ENCODE assay signal across 8 cellular contexts in genomic region chr9:121735065-121735791, GRCh38.
A peak's percentile ranks its signal among the peaks of the same experiment; 100 is the strongest.
DNase-seq lines count a peak whose midpoint lies in the region; ATAC-seq, FAIRE-seq and TF ChIP-seq lines count a peak whose summit lies in the region.

No MANE protein-coding gene starts in this region.

- no peak overlapping the region for H2AFZ ChIP-seq in keratinocyte (ENCODE audit: control insufficient read depth, low read length)

- peaks cover 18% of the 10 kb centered on the region for H4K20me1 ChIP-seq in keratinocyte (ENCODE audit: control insufficient read depth, extremely low read depth, insufficient read depth, low read length)

- H3K9me3 ChIP-seq in keratinocyte (ENCODE audit: control insufficient read depth, low read depth, low read length) (no peaks in the 10 kb centered on the region), thoracic aorta (no peaks in the 10 kb centered on the region)

- peak; percentile 17 for DNase-seq in activated CD4-positive, alpha-beta memory T cell treated with anti-CD3 and anti-CD28 coated beads for 36 hours
- DNase-seq in activated CD4-positive, alpha-beta memory T cell treated with anti-CD3 and anti-CD28 coated beads, Interleukin-2, amount 10 ng/mL, durations not matched to agents 7 days and 5 days: no peak
- peak; percentile 84 for DNase-seq in HuH-7.5 (ENCODE audit: low spot score)
- peak; percentile 92 for DNase-seq in astrocyte of the spinal cord (ENCODE audit: low read depth, low spot score)
- DNase-seq in keratinocyte (ENCODE audit: low read depth, low spot score): no peak
- no peak for DNase-seq in thoracic aorta (ENCODE audit: low spot score)
- no peak for DNase-seq in T-helper 9 cell
- no peak for DNase-seq in central memory CD4-positive, alpha-beta T cell

- peaks cover 7% of the 10 kb centered on the region for H3K9me1 ChIP-seq in keratinocyte (ENCODE audit: control insufficient read depth, extremely low read depth, insufficient read depth, low read length)

- H3K27me3 ChIP-seq in keratinocyte (ENCODE audit: control insufficient read depth, extremely low read depth, insufficient read depth, low read length): no peaks in the 10 kb centered on the region
- H3K27me3 ChIP-seq in thoracic aorta (replicated peaks; ENCODE audit: insufficient read depth): no peaks in the 10 kb centered on the region

- no peak for ATAC-seq in thoracic aorta (ENCODE audit: insufficient number of reproducible peaks, low FRiP score, low read depth)

- POLR2A ChIA-PET in activated CD4-positive, alpha-beta memory T cell treated with anti-CD3 and anti-CD28 coated beads for 36 hours (lab: Charles Lee): no interaction called here
- POLR2A ChIA-PET in activated CD4-positive, alpha-beta memory T cell treated with anti-CD3 and anti-CD28 coated beads, Interleukin-2, amount 10 ng/mL, durations not matched to agents 7 days and 5 days (lab: Charles Lee): no interaction called here

- H3K4me2 ChIP-seq in keratinocyte (ENCODE audit: control insufficient read depth, extremely low read depth, insufficient read depth, low read depth, low read length): peak overlapping the region; percentile 82

- intact Hi-C loops in activated CD4-positive, alpha-beta memory T cell treated with anti-CD3 and anti-CD28 coated beads for 36 hours (cut with micrococcal nuclease): no loop called here

- H3K36me3 Mint-ChIP-seq in activated CD4-positive, alpha-beta memory T cell treated with anti-CD3 and anti-CD28 coated beads for 36 hours: no peaks in the 10 kb centered on the region
- H3K36me3 Mint-ChIP-seq in activated CD4-positive, alpha-beta memory T cell treated with anti-CD3 and anti-CD28 coated beads, Interleukin-2, amount 10 ng/mL, durations not matched to agents 7 days and 5 days (ENCODE audit: low read depth): no peaks in the 10 kb centered on the region

- FAIRE-seq in keratinocyte (lab: Jason Lieb, UNC): no peak

- peak overlapping the region; percentile 58 for H3K9ac ChIP-seq in keratinocyte (ENCODE audit: control insufficient read depth, extremely low read depth, insufficient read depth, low read length)

- no peak overlapping the region for H3K4me3 Mint-ChIP-seq in activated CD4-positive, alpha-beta memory T cell treated with anti-CD3 and anti-CD28 coated beads for 36 hours
- H3K4me3 Mint-ChIP-seq in activated CD4-positive, alpha-beta memory T cell treated with anti-CD3 and anti-CD28 coated beads, Interleukin-2, amount 10 ng/mL, durations not matched to agents 7 days and 5 days: no peak overlapping the region

- no peaks in the 10 kb centered on the region for H3K4me1 Mint-ChIP-seq in activated CD4-positive, alpha-beta memory T cell treated with anti-CD3 and anti-CD28 coated beads for 36 hours (ENCODE audit: low read depth)
- peaks cover 5% of the 10 kb centered on the region for H3K4me1 Mint-ChIP-seq in activated CD4-positive, alpha-beta memory T cell treated with anti-CD3 and anti-CD28 coated beads, Interleukin-2, amount 10 ng/mL, durations not matched to agents 7 days and 5 days

- peaks cover 78% of the 10 kb centered on the region for H3K79me2 ChIP-seq in keratinocyte (ENCODE audit: control insufficient read depth, insufficient read depth, low read length)

- TF ChIP-seq CTCF in astrocyte of the spinal cord (IDR thresholded peaks at IDR 0.05; ENCODE audit: low read depth, low read length) (peak; percentile 90), keratinocyte (optimal IDR thresholded peaks at IDR 0.05 in 1 of 3, IDR thresholded peaks at IDR 0.05 in 1 of 3, conservative IDR thresholded peaks at IDR 0.05 in 1 of 3; ENCODE audit: extremely low read depth in 1 of 3, insufficient read depth in 2 of 3, low read length in 3 of 3) (peak; percentile 59 to 63 (median 62)), thoracic aorta (IDR thresholded peaks at IDR 0.05) (no peak)

- no peaks in the 10 kb centered on the region for H3K9me3 Mint-ChIP-seq in activated CD4-positive, alpha-beta memory T cell treated with anti-CD3 and anti-CD28 coated beads for 36 hours
- no peaks in the 10 kb centered on the region for H3K9me3 Mint-ChIP-seq in activated CD4-positive, alpha-beta memory T cell treated with anti-CD3 and anti-CD28 coated beads, Interleukin-2, amount 10 ng/mL, durations not matched to agents 7 days and 5 days

- in situ Hi-C loops in astrocyte of the spinal cord (cut with HindIII; ENCODE audit: low sequenced_read_pairs): loop anchor here (25.0 kb wide), 1 partner anchor 252 kb away; no protein-coding TSS in a partner anchor

- H3K27ac ChIP-seq in keratinocyte (ENCODE audit: control insufficient read depth, insufficient read depth, low read length) (peak overlapping the region; percentile 33), thoracic aorta (peak overlapping the region; percentile 93 to 96)

- dilution Hi-C loops in keratinocyte (cut with MboI; ENCODE audit: extremely low pct_ligation_motif_present, low sequenced_read_pairs): no loop called here

- H3K4me1 ChIP-seq in keratinocyte (ENCODE audit: control insufficient read depth, extremely low read depth, insufficient read depth, low read length): peaks cover 37% of the 10 kb centered on the region
- H3K4me1 ChIP-seq in thoracic aorta (ENCODE audit: control insufficient read depth in 1 of 2, low read depth in 2 of 2): peaks cover 58 to 85% of the 10 kb centered on the region in 2 donors

- CTCF ChIA-PET in activated CD4-positive, alpha-beta memory T cell treated with anti-CD3 and anti-CD28 coated beads for 36 hours (lab: Charles Lee): no interaction called here
- CTCF ChIA-PET in activated CD4-positive, alpha-beta memory T cell treated with anti-CD3 and anti-CD28 coated beads, Interleukin-2, amount 10 ng/mL, durations not matched to agents 7 days and 5 days (lab: Charles Lee): interaction anchor here (0.6 to 1.2 kb wide), 3 partner anchors 8 to 197 kb away, joined by 3 to 4 read pairs (median 3); no protein-coding TSS in a partner anchor

- H3K4me3 ChIP-seq in astrocyte of the spinal cord (ENCODE audit: low read depth, low read length) (no peak overlapping the region), keratinocyte (ENCODE audit: control insufficient read depth in 2 of 3, extremely low read depth in 1 of 3, insufficient read depth in 2 of 3, low read depth in 1 of 3, low read length in 3 of 3) (peak overlapping the region in 1 of 3 experiments; percentile 60), thoracic aorta (peak overlapping the region; percentile 72)

- H3K36me3 ChIP-seq in keratinocyte (ENCODE audit: control insufficient read depth in 2 of 2, extremely low read depth in 1 of 2, insufficient read depth in 2 of 2, low read length in 2 of 2) (peaks cover 0 to 3% of the 10 kb centered on the region in 2 experiments), thoracic aorta (no peaks in the 10 kb centered on the region)

- peaks cover 32% of the 10 kb centered on the region for H3K27me3 Mint-ChIP-seq in activated CD4-positive, alpha-beta memory T cell treated with anti-CD3 and anti-CD28 coated beads for 36 hours
- peaks cover 42% of the 10 kb centered on the region for H3K27me3 Mint-ChIP-seq in activated CD4-positive, alpha-beta memory T cell treated with anti-CD3 and anti-CD28 coated beads, Interleukin-2, amount 10 ng/mL, durations not matched to agents 7 days and 5 days

- no peak overlapping the region for H3K27ac Mint-ChIP-seq in activated CD4-positive, alpha-beta memory T cell treated with anti-CD3 and anti-CD28 coated beads for 36 hours
- H3K27ac Mint-ChIP-seq in activated CD4-positive, alpha-beta memory T cell treated with anti-CD3 and anti-CD28 coated beads, Interleukin-2, amount 10 ng/mL, durations not matched to agents 7 days and 5 days: no peak overlapping the region

Comparison
In these comparisons a context has a peak if more than half of its experiments do, and no peak if none do; other contexts are left out.
1. DNase-seq: peak in activated CD4-positive, alpha-beta memory T cell treated with anti-CD3 and anti-CD28 coated beads for 36 hours (single experiment), HuH-7.5 (single experiment) and astrocyte of the spinal cord (single experiment); none in activated CD4-positive, alpha-beta memory T cell treated with anti-CD3 and anti-CD28 coated beads, Interleukin-2, amount 10 ng/mL, durations not matched to agents 7 days and 5 days (single experiment), keratinocyte (single experiment), thoracic aorta (single experiment), T-helper 9 cell (single experiment) and central memory CD4-positive, alpha-beta T cell (single experiment).